In the genomic region with DNA sequence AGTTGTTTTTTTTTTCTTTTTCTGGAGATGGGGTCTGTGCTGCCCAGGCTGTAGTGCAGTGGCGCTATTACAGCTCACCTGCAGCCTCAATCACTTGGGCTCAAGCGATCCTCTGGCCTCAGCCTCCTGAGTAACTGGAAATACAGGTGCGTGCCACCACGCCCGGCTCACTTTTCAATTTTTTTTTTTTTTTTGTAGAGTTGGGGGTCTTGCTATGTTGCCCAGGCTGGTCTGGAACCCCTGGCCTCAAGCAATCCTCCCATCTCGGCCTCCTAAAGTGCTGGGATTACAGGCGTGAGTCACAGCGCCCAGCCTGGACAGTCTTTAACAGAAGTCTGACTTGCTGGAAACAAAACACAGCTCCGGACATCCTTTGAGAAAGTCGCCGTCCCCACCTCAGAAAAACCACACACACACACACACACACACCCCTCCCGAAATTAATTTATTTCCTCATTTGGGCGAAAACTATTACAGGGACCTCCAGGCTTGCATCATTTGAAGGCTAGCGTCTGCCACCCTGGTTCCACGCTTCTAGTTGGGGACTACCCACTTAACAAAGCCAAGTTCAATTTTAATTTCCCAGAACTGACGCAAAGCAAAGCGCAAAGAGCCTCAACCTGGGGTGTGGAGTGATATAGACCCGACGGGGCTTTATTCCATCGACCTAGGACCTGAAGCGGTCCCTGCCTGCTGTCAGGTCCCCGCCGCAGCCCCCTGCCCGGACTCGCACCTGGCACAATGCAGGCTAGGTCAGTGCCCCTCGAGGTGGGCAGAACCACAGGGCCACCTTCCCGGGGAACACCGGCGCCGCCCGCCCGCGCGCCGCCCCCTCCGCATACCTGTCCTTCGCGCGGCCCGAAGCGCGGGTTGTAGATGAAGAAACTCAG, we compare ENCODE assay signal across 8 cellular contexts. TPM values are rescaled to one million over a fixed set of nuclear protein-coding genes. Genes with fewer than 3 reads are reported as not detected.
A peak's percentile ranks its signal among the peaks of the same experiment; 100 is the strongest.
DNase-seq lines count a peak whose midpoint lies in the region; ATAC-seq and TF ChIP-seq lines count a peak whose summit lies in the region.
"Not testable (repeated sequence)": the region's sequence is repeated elsewhere in the genome, so short reads cannot be mapped to it uniquely, and the experiment has no call there.

No MANE protein-coding gene starts in this region.

- H3K9ac ChIP-seq in BLaER1, result peak overlapping the region; percentile 66; the same call in 1 of the 2 replicates

- not testable (repeated sequence) for H3K4me1 Mint-ChIP-seq in WTC11; chondrocyte (ENCODE audit: low read depth)

- DNase-seq in WTC11 (ENCODE audit: low spot score); chondrocyte (ENCODE audit: low spot score); left colon: not testable (repeated sequence)

- not testable (repeated sequence) for H3K27ac ChIP-seq in BLaER1
- H3K27ac ChIP-seq in skin epidermis, result peak overlapping the region in 11 of 21 experiments; percentile 58 to 87 (median 80)

- not testable (repeated sequence) for H4K20me1 ChIP-seq in BLaER1

- POLR2A ChIA-PET in WTC11 (lab: Charles Lee), result not testable (repeated sequence)

- ATAC-seq in GM19328 (IDR thresholded peaks at IDR 0.05; ENCODE audit: unreplicated experiment) (peak; percentile 30), HG02623 (IDR thresholded peaks at IDR 0.05; ENCODE audit: unreplicated experiment) (peak; percentile 36), HG03521 (IDR thresholded peaks at IDR 0.05; ENCODE audit: unreplicated experiment) (peak; percentile 47), WTC11 (peak; percentile 53), left colon (peak; percentile 51)

- intact Hi-C loops in left colon (cut with DNase I, micrococcal nuclease), result not testable (repeated sequence)

- H3K4me2 ChIP-seq in BLaER1, result peak overlapping the region; percentile 43

- peaks cover 19% of the 10 kb centered on the region for H3K36me3 ChIP-seq in BLaER1

- not testable (repeated sequence) for H3K36me3 Mint-ChIP-seq in WTC11; chondrocyte (ENCODE audit: low read depth)

- H3K27ac Mint-ChIP-seq in WTC11, result not testable (repeated sequence)
- H3K27ac Mint-ChIP-seq in chondrocyte (ENCODE audit: unreplicated experiment), result peak overlapping the region; percentile 74

- not testable (repeated sequence) for TF ChIP-seq CTCF in WTC11 (IDR thresholded peaks at IDR 0.05); chondrocyte (IDR thresholded peaks at IDR 0.05)

- CTCF ChIA-PET in WTC11 (lab: Charles Lee), result not testable (repeated sequence)

- not testable (repeated sequence) for H3K27me3 Mint-ChIP-seq in WTC11 (ENCODE audit: low read depth); chondrocyte (ENCODE audit: low read depth)

- H3K4me3 ChIP-seq in BLaER1, result peak overlapping the region; percentile 67
- H3K4me3 ChIP-seq in skin epidermis, result peak overlapping the region; percentile 39 to 63 (median 48)

- not testable (repeated sequence) for H3K27me3 ChIP-seq in BLaER1

- H3K4me1 ChIP-seq in BLaER1, result peaks cover 20% of the 10 kb centered on the region

- not testable (repeated sequence) for H3K9me3 Mint-ChIP-seq in WTC11; chondrocyte (ENCODE audit: low read depth)

- peak overlapping the region; percentile 50 for H3K4me3 Mint-ChIP-seq in WTC11
- H3K4me3 Mint-ChIP-seq in chondrocyte (ENCODE audit: unreplicated experiment), result peak overlapping the region; percentile 67

- not testable (repeated sequence) for H3K9me3 ChIP-seq in BLaER1

RNA-seq across cellular contexts. Expression of a gene that starts 0.6 kb away (rescaled TPM):
- total RNA-seq in WTC11 (2021) (31.9 to 44.9 TPM (median 39.9 TPM) in 3 replicates), chondrocyte (71.6 to 78.6 TPM (median 72.6 TPM) in 3 replicates), left colon (10 to 100 TPM; 50.5 to 54.7 TPM)
